Comparison of ENCODE assay signal across 14 cellular contexts in genomic region chr16:87229230-87230192, GRCh38.
DNase-seq lines count a peak whose midpoint lies in the region; ATAC-seq, FAIRE-seq and TF ChIP-seq lines count a peak whose summit lies in the region.
"Had no signal": no experiment of that assay in that cellular context is flagged by ENCODE, and none has a peak within 500 bp of the region (broad histone marks: within the 10 kb centered on the region; RNA-seq: fewer than 3 reads in every experiment).

No MANE protein-coding gene starts in this region.

- no peak overlapping the region for H2AFZ ChIP-seq in astrocyte (ENCODE audit: low read depth, low read length)

- H3K27me3 Mint-ChIP-seq in astrocyte (ENCODE audit: low read depth, unreplicated experiment), result peaks cover 25% of the 10 kb centered on the region
- peaks cover 22% of the 10 kb centered on the region for H3K27me3 Mint-ChIP-seq in nephron progenitor cell (ENCODE audit: low read depth, poor library complexity)

- H3K9ac ChIP-seq in astrocyte (ENCODE audit: low read length), result no peak overlapping the region
- H3K9ac ChIP-seq: BLaER1 had no signal

- H3K27me3 ChIP-seq in AG04450 (ENCODE audit: control insufficient read depth, insufficient read depth, low read length), result peaks cover 6% of the 10 kb centered on the region
- no peaks in the 10 kb centered on the region for H3K27me3 ChIP-seq in astrocyte (ENCODE audit: insufficient read depth, low read length)
- H3K27me3 ChIP-seq: BLaER1 had no signal

- H3K36me3 ChIP-seq in astrocyte (ENCODE audit: insufficient read depth, low read length), result no peaks in the 10 kb centered on the region
- H3K36me3 ChIP-seq: BLaER1 had no signal

- no peak overlapping the region for H3K27ac ChIP-seq in AG04450 (ENCODE audit: low read depth, low read length)
- H3K27ac ChIP-seq in astrocyte (ENCODE audit: low read depth, low read length), result no peak overlapping the region
- H3K27ac ChIP-seq in substantia nigra (ENCODE audit: low read depth, low read length, poor library complexity, severe bottlenecking), result no peak overlapping the region
- H3K27ac ChIP-seq: BLaER1 had no signal

- no peaks in the 10 kb centered on the region for H4K20me1 ChIP-seq in astrocyte (ENCODE audit: insufficient read depth, low read length)
- H4K20me1 ChIP-seq: BLaER1 had no signal

- CTCF ChIA-PET in AG04450 (lab: Charles Lee), result interaction anchor here (0.8 to 1.5 kb wide), 2 partner anchors 27 to 167 kb away, joined by 3 to 4 read pairs; no protein-coding TSS in a partner anchor

- H3K9me3 Mint-ChIP-seq in astrocyte (ENCODE audit: unreplicated experiment) (peaks cover 9% of the 10 kb centered on the region), nephron progenitor cell (peaks cover 25% of the 10 kb centered on the region)
- H3K9me3 Mint-ChIP-seq: CD8-positive, alpha-beta memory T cell had no signal

- peaks cover 6% of the 10 kb centered on the region for H3K4me1 Mint-ChIP-seq in astrocyte (ENCODE audit: low read depth, unreplicated experiment)
- H3K4me1 Mint-ChIP-seq in nephron progenitor cell, result peaks cover 19% of the 10 kb centered on the region
- H3K4me1 Mint-ChIP-seq: CD8-positive, alpha-beta memory T cell had no signal

- no peak for ATAC-seq in HG02938 (IDR thresholded peaks at IDR 0.05; ENCODE audit: unreplicated experiment)
- ATAC-seq: GM12878 had no signal

- no peak for FAIRE-seq in astrocyte (lab: Jason Lieb, UNC)
- FAIRE-seq: A204.1, GM12878, GM18507 had no signal

- POLR2A ChIA-PET in AG04450 (lab: Yijun Ruan, JAX), result no interaction called here

- TF ChIP-seq CTCF in AG04450 (IDR thresholded peaks at IDR 0.05; ENCODE audit: low read depth, low read length) (0 out of 2 replicates have a peak, but pooled peaks have one; percentile 9), astrocyte (IDR thresholded peaks at IDR 0.05; ENCODE audit: insufficient read depth, low read depth, low read length) (no peak), nephron progenitor cell (IDR thresholded peaks at IDR 0.05) (no peak)

- H3K79me2 ChIP-seq in astrocyte (ENCODE audit: insufficient read depth, low read length), result no peaks in the 10 kb centered on the region

- H3K4me3 Mint-ChIP-seq in astrocyte (ENCODE audit: unreplicated experiment) (no peak overlapping the region), nephron progenitor cell (no peak overlapping the region)
- H3K4me3 Mint-ChIP-seq: CD8-positive, alpha-beta memory T cell; HFFc6 had no signal

- peaks cover 7% of the 10 kb centered on the region for H3K9me3 ChIP-seq in AG04450 (ENCODE audit: control insufficient read depth, insufficient read depth, low read length)
- peaks cover 3% of the 10 kb centered on the region for H3K9me3 ChIP-seq in astrocyte (ENCODE audit: insufficient read depth, low read depth, low read length)
- H3K9me3 ChIP-seq: BLaER1 had no signal

- H3K36me3 Mint-ChIP-seq in astrocyte (ENCODE audit: low read depth, unreplicated experiment), result no peaks in the 10 kb centered on the region
- peaks cover 4% of the 10 kb centered on the region for H3K36me3 Mint-ChIP-seq in nephron progenitor cell (ENCODE audit: low read depth)
- H3K36me3 Mint-ChIP-seq: CD8-positive, alpha-beta memory T cell had no signal

- DNase-seq in AG04450 (ENCODE audit: low read depth, low spot score) (no peak), astrocyte (ENCODE audit: low read depth) (peak; percentile 12), brain pericyte (ENCODE audit: low read depth, low spot score) (peak; percentile 38), nephron progenitor cell (no peak), substantia nigra (lab: John Stamatoyannopoulos, UW) (no peak)
- DNase-seq in stimulated activated CD4-positive, alpha-beta T cell treated with anti-CD3 and anti-CD28 coated beads, Interleukin-1b, Interleukin-23, amount 100 ng/mL, for 48 hours, result no peak
- DNase-seq: CD8-positive, alpha-beta memory T cell; HCEC 1CT; HFFc6 had no signal

- peaks cover 10% of the 10 kb centered on the region for H3K4me1 ChIP-seq in astrocyte (ENCODE audit: insufficient read depth, low read length)

- no peak overlapping the region for H3K4me2 ChIP-seq in astrocyte (ENCODE audit: low read length)
- H3K4me2 ChIP-seq: BLaER1 had no signal

- H3K4me3 ChIP-seq in AG04450 (ENCODE audit: low read depth, low read length) (no peak overlapping the region), astrocyte (ENCODE audit: insufficient read depth, low read depth, low read length) (no peak overlapping the region)
- H3K4me3 ChIP-seq: BLaER1, GM12878 had no signal

- H3K27ac Mint-ChIP-seq in astrocyte (ENCODE audit: unreplicated experiment) (no peak overlapping the region), nephron progenitor cell (peak overlapping the region; percentile 19)
- H3K27ac Mint-ChIP-seq: CD8-positive, alpha-beta memory T cell; HFFc6 had no signal

Comparison
In these comparisons a context has a peak if more than half of its experiments do, and no peak if none do; other contexts are left out.
1. DNase-seq: peak in astrocyte (single experiment) and brain pericyte (single experiment); none in AG04450 (single experiment), nephron progenitor cell (single experiment), stimulated activated CD4-positive, alpha-beta T cell treated with anti-CD3 and anti-CD28 coated beads, Interleukin-1b, Interleukin-23, amount 100 ng/mL, for 48 hours (single experiment) and substantia nigra (0 of 49).